In genomic region chr17:77382966-77383612, GRCh38 we compare ENCODE assay signal across 8 cellular contexts.
DNase-seq lines count a peak whose midpoint lies in the region; ATAC-seq and FAIRE-seq lines count a peak whose summit lies in the region.

No MANE protein-coding gene starts in this region.

- H3K9me3 Mint-ChIP-seq in naive thymus-derived CD8-positive, alpha-beta T cell, result no peaks in the 10 kb centered on the region

- DNase-seq in AG08396 (ENCODE audit: low spot score), result peak; percentile 81
- DNase-seq in HTR-8/SVneo (ENCODE audit: insufficient read length, low spot score), result no peak
- DNase-seq in dedifferentiated amniotic fluid mesenchymal stem cell (ENCODE audit: extremely low spot score), result peak; percentile 71
- DNase-seq in naive thymus-derived CD8-positive, alpha-beta T cell, result no peak
- DNase-seq in amniotic stem cell (lab: John Stamatoyannopoulos, UW), result no peak
- DNase-seq in midbrain (lab: John Stamatoyannopoulos, UW), result no peak

- ATAC-seq in naive thymus-derived CD8-positive, alpha-beta T cell, result peak; percentile 7 to 9
- no peak for ATAC-seq in GM21737 (IDR thresholded peaks at IDR 0.05; ENCODE audit: unreplicated experiment)
- ATAC-seq in HG03095 (IDR thresholded peaks at IDR 0.05; ENCODE audit: unreplicated experiment), result no peak

- no peaks in the 10 kb centered on the region for H3K27me3 Mint-ChIP-seq in naive thymus-derived CD8-positive, alpha-beta T cell

- POLR2A ChIA-PET in naive thymus-derived CD8-positive, alpha-beta T cell (lab: Charles Lee), result interaction anchor here (0.6 to 67.2 kb wide), 15 partner anchors 8 to 741 kb away, joined by 3 to 5369 read pairs (median 6); partner anchors contain the start of gene TNRC6C

- H3K36me3 Mint-ChIP-seq in naive thymus-derived CD8-positive, alpha-beta T cell, result peaks cover 0 to 12% (median 0%) of the 10 kb centered on the region in 3 donors

- peak overlapping the region; percentile 75 to 94 (median 90) for H3K27ac Mint-ChIP-seq in naive thymus-derived CD8-positive, alpha-beta T cell

- FAIRE-seq in HTR-8/SVneo (lab: Jason Lieb, UNC), result peak; percentile 16

- peak overlapping the region in 9 of 10 donors; percentile 75 to 90 (median 82) for H3K4me3 Mint-ChIP-seq in naive thymus-derived CD8-positive, alpha-beta T cell

- peaks cover 49 to 94% (median 88%) of the 10 kb centered on the region in 4 donors for H3K4me1 Mint-ChIP-seq in naive thymus-derived CD8-positive, alpha-beta T cell

Comparison
In these comparisons a context has a peak if more than half of its experiments do, and no peak if none do; other contexts are left out.
1. DNase-seq: peak in AG08396 (single experiment) and dedifferentiated amniotic fluid mesenchymal stem cell (single experiment); none in HTR-8/SVneo (single experiment), naive thymus-derived CD8-positive, alpha-beta T cell (0 of 10), amniotic stem cell (single experiment) and midbrain (single experiment).
2. ATAC-seq: peak in naive thymus-derived CD8-positive, alpha-beta T cell (2 of 2); none in GM21737 (single experiment) and HG03095 (single experiment).